Comparison of ENCODE assay signal across 21 cellular contexts in the genomic region with DNA sequence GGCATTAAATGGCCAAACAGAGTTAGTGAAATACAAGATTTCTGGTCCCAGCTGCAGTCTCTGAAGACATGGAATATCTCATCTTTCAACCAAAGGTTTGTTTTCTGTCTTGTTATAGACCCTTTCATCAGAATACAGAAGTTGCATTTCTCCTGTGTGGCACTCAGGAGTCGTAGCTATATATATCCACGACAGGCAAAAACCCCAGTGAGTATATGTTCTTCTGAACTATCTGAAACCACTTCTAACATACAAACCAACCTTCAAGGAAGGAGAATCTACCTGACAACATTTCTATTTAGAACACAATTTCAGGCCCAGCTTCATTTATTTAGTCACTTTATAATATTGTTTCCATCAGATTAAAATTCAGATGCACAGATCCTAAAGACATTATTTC.
"Had no signal": no experiment of that assay in that cellular context is flagged by ENCODE, and none has a peak within 500 bp of the region (broad histone marks: within the 10 kb centered on the region; RNA-seq: fewer than 3 reads in every experiment).

No MANE protein-coding gene starts in this region.

- H3K27ac Mint-ChIP-seq: activated T-helper 2 cell treated with anti-CD3 and anti-CD28 coated beads, Interferon-gamma antibody, Interleukin-2, Interleukin-4, amounts not matched to agents 10 μg/mL and 5 μg/mL and 100 μg/mL, durations not matched to agents 14 hours and 24 hours and 36 hours; stimulated activated memory B cell treated with anti-CD40 and anti-IgM and Interleukin-4, amounts not matched to agents 10 μg/mL and 1 μg/mL and 100 μg/mL, for 72 hours; T-helper 1 cell treated with Interleukin-12 subunit alpha and Interleukin-12 subunit beta and Interleukin-4 antibody, amounts not matched to agents 30 μg/mL and 1 μg/mL, for 36 hours; type B pancreatic cell had no signal

- H3K4me1 Mint-ChIP-seq: neural crest cell; stimulated activated memory B cell treated with anti-CD40 and anti-IgM and Interleukin-4, amounts not matched to agents 10 μg/mL and 1 μg/mL and 100 μg/mL, for 72 hours had no signal

- ATAC-seq: esophagus mucosa; lower lobe of right lung; mucosa of descending colon; sciatic nerve; stimulated activated memory B cell treated with anti-CD40 and anti-IgM and Interleukin-4, amounts not matched to agents 10 μg/mL and 1 μg/mL and 100 μg/mL, for 72 hours had no signal

- H3K9me3 Mint-ChIP-seq: neural crest cell, type B pancreatic cell had no signal

- H3K4me3 Mint-ChIP-seq: neural crest cell; stimulated activated memory B cell treated with anti-CD40 and anti-IgM and Interleukin-4, amounts not matched to agents 10 μg/mL and 1 μg/mL and 100 μg/mL, for 72 hours; T-helper 1 cell treated with Interleukin-12 subunit alpha and Interleukin-12 subunit beta and Interleukin-4 antibody, amounts not matched to agents 30 μg/mL and 1 μg/mL, for 36 hours; type B pancreatic cell had no signal

- DNase-seq: activated CD4-positive, alpha-beta T cell treated with anti-CD3 and anti-CD28 coated beads for 48 hours; activated CD4-positive, CD25-positive, alpha-beta regulatory T cell; activated naive CD4-positive, alpha-beta T cell; adrenal gland; central memory CD4-positive, alpha-beta T cell; effector memory CD4-positive, alpha-beta T cell; foreskin melanocyte; kidney; lower lobe of right lung; mesendoderm; mucosa of descending colon; occipital lobe; small intestine; stimulated activated CD4-positive, alpha-beta T cell treated with anti-CD3 and anti-CD28 coated beads, Interleukin-2, amount 100 ng/mL, for 24 hours had no signal

- H3K36me3 Mint-ChIP-seq: stimulated activated memory B cell treated with anti-CD40 and anti-IgM and Interleukin-4, amounts not matched to agents 10 μg/mL and 1 μg/mL and 100 μg/mL, for 72 hours; type B pancreatic cell had no signal
